ENCODE assay signal across 10 cellular contexts in the genomic region with DNA sequence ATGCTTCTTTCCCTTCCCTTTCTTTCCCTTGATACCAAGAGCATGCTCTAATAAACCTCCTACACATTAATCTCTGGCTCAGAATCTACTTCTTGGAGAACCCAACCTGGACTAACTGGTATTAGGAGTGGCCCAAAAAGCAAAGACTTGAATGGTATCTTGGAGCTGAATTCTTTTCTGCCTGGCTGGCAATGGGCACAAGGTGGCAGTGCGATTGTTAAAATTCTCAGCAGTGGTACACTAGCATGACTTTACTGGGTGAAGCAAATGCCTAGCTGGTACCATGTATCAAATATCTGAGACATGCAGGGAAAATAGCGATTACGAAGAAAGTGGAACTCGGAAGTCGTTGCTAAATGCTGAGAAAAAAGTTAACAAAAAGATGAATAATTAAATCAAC. TPM values are rescaled to one million over a fixed set of nuclear protein-coding genes. Genes with fewer than 3 reads are reported as not detected.
DNase-seq lines count a peak whose midpoint lies in the region; ATAC-seq, FAIRE-seq and TF ChIP-seq lines count a peak whose summit lies in the region.
"Had no signal": no experiment of that assay in that cellular context is flagged by ENCODE, and none has a peak within 500 bp of the region (broad histone marks: within the 10 kb centered on the region; RNA-seq: fewer than 3 reads in every experiment).

No MANE protein-coding gene starts in this region.

- intact Hi-C loops in kidney (cut with DNase I): no loop called here

- CTCF ChIA-PET in BJ (lab: Yijun Ruan, JAX): interaction anchor here (0.6 to 1.8 kb wide), 4 partner anchors 11 to 856 kb away, joined by 3 to 4 read pairs (median 4); no protein-coding TSS in a partner anchor

- no peak overlapping the region for H3K9ac ChIP-seq in kidney (ENCODE audit: low read length in 2 of 2)

- TF ChIP-seq CTCF in BJ (IDR thresholded peaks at IDR 0.05; ENCODE audit: insufficient read depth, low read depth, low read length): peak; percentile 24
- peak; percentile 79 for TF ChIP-seq CTCF in VCaP (conservative IDR thresholded peaks at IDR 0.05)
- peak; percentile 21 for TF ChIP-seq CTCF in kidney (IDR thresholded peaks at IDR 0.05; ENCODE audit: borderline replicate concordance, extremely low read depth, insufficient read depth)

- POLR2A ChIA-PET in BJ (lab: Charles Lee): no interaction called here

- no peaks in the 10 kb centered on the region for H3K9me3 ChIP-seq in kidney (ENCODE audit: control insufficient read depth in 1 of 2, low read length in 2 of 2)

- DNase-seq in BJ (ENCODE audit: low read depth): no peak
- DNase-seq in HT1080 (ENCODE audit: low read depth): peak; percentile 39
- no peak for DNase-seq in kidney
- DNase-seq in cerebellar nuclear complex (lab: John Stamatoyannopoulos, UW): no peak
- DNase-seq in NOMO-1 (lab: John Stamatoyannopoulos, UW; ENCODE audit: unreplicated experiment in 2 of 2): no peak
- DNase-seq: activated gamma-delta T cell had no signal

- ATAC-seq in HG02981 (IDR thresholded peaks at IDR 0.05; ENCODE audit: unreplicated experiment) (no peak), GM21619 (IDR thresholded peaks at IDR 0.05; ENCODE audit: unreplicated experiment) (no peak)

- H3K27me3 ChIP-seq in BJ (ENCODE audit: control insufficient read depth, insufficient read depth, low read length): no peaks in the 10 kb centered on the region
- H3K27me3 ChIP-seq: suprapubic skin had no signal

- no peaks in the 10 kb centered on the region for H3K4me1 ChIP-seq in kidney (ENCODE audit: control insufficient read depth in 1 of 2, insufficient read depth in 1 of 2, low read depth in 1 of 2, low read length in 2 of 2)
- H3K4me1 ChIP-seq: suprapubic skin had no signal

- H3K36me3 ChIP-seq in BJ (ENCODE audit: control insufficient read depth, insufficient read depth, low read length): no peaks in the 10 kb centered on the region
- no peaks in the 10 kb centered on the region for H3K36me3 ChIP-seq in kidney (ENCODE audit: control insufficient read depth in 1 of 2, insufficient read depth in 2 of 2, low read length in 2 of 2)
- H3K36me3 ChIP-seq: suprapubic skin had no signal

- no peak for FAIRE-seq in kidney (lab: Jason Lieb, UNC)

- H3K4me3 ChIP-seq in BJ (ENCODE audit: low read depth, low read length) (no peak overlapping the region), kidney (ENCODE audit: low read length in 2 of 2) (no peak overlapping the region)
- H3K4me3 ChIP-seq: suprapubic skin had no signal

- H3K27ac ChIP-seq in VCaP (no peak overlapping the region), kidney (ENCODE audit: low read depth in 2 of 2, low read length in 2 of 2) (no peak overlapping the region)
- H3K27ac ChIP-seq: suprapubic skin had no signal

RNA-seq across cellular contexts. Expression of a gene that starts 28.4 kb away (rescaled TPM):
- polyA plus RNA-seq in BJ (2011; rRNA removed) (0.06 and 0.11 TPM in 2 replicates), kidney (ENCODE audit: insufficient read depth, low read depth, low replicate concordance) (not detected)
- polyA minus RNA-seq in BJ (2011; rRNA and poly(A)+ RNA removed): 0.24 and 0.26 TPM in 2 replicates
- 0.80 and 1.4 TPM in 2 replicates for total RNA-seq in HT1080 (2014; rRNA removed; shearing (Covaris generic))
- polyA plus RNA-seq in HT1080 (2015; cell fraction: cytosol; rRNA removed): 0.33 and 0.51 TPM in 2 replicates
- polyA plus RNA-seq in HT1080 (2015; cell fraction: nucleus; rRNA removed): 0.37 and 0.39 TPM in 2 replicates
- total RNA-seq in kidney: 0.13 TPM

Comparison
In these comparisons a context has a peak if more than half of its experiments do, and no peak if none do; other contexts are left out.
1. CTCF ChIP-seq: peak in every context shown above with its lines; median percentile 79 in VCaP; 24 in BJ; 21 in kidney.